ENCODE assay signal across 29 cellular contexts in genomic region chr6:113445201-113445600, GRCh38.
"Had no signal": no experiment of that assay in that cellular context is flagged by ENCODE, and none has a peak within 500 bp of the region (broad histone marks: within the 10 kb centered on the region; RNA-seq: fewer than 3 reads in every experiment).

No MANE protein-coding gene starts in this region.

- DNase-seq: activated effector memory CD4-positive, alpha-beta T cell treated with anti-CD3 and anti-CD28 coated beads, Interleukin-2, amount 50 U/mL, for 16 hours; activated effector memory CD4-positive, alpha-beta T cell treated with Interleukin-2 at 50 U/mL for 16 hours; activated gamma-delta T cell; activated gamma-delta T cell treated with Interleukin-2 at 50 U/mL for 16 hours; activated naive CD4-positive, alpha-beta T cell; activated naive CD4-positive, alpha-beta T cell treated with anti-CD3 and anti-CD28 coated beads for 36 hours; activated naive CD4-positive, alpha-beta T cell treated with anti-CD3 and anti-CD28 coated beads, Interleukin-2, amount 10 ng/mL, durations not matched to agents 7 days and 5 days; activated naive CD4-positive, alpha-beta T cell treated with anti-CD3 and anti-CD28 coated beads, Interleukin-2, amount 50 U/mL, for 16 hours; activated naive CD4-positive, alpha-beta T cell treated with Interleukin-2 at 50 U/mL for 16 hours; activated naive CD8-positive, alpha-beta T cell treated with anti-CD3 and anti-CD28 coated beads for 36 hours; activated naive CD8-positive, alpha-beta T cell treated with anti-CD3 and anti-CD28 coated beads, Interleukin-2, amount 10 ng/mL, durations not matched to agents 7 days and 5 days; activated naive CD8-positive, alpha-beta T cell treated with anti-CD3 and anti-CD28 coated beads, Interleukin-2, amount 50 U/mL, for 24 hours; activated T-cell treated with anti-CD3 and anti-CD28 coated beads, Interleukin-2, amount 50 U/mL, for 24 hours; activated T-cell treated with anti-CD3 and anti-CD28 coated beads, Interleukin-2, amount 50 U/mL, for 4 hours; activated T-cell treated with anti-CD3 and anti-CD28 coated beads, Interleukin-2, amount 50 U/mL, for 48 hours; activated T-cell treated with anti-CD3 and anti-CD28 coated beads, Interleukin-2, amount 50 U/mL, for 72 hours; adrenal gland; amniotic stem cell; amygdala; anterior cingulate cortex; aorta; body of pancreas; brain microvascular endothelial cell; caudate nucleus; central memory CD4-positive, alpha-beta T cell; cerebellar nuclear complex had no signal

- H3K36me3 ChIP-seq: adrenal gland, ascending aorta, brain microvascular endothelial cell, breast epithelium, cardiac muscle cell had no signal

- H3K4me3 ChIP-seq: adrenal gland, ascending aorta, body of pancreas, breast epithelium, cardiac muscle cell had no signal

- H3K9me3 ChIP-seq: adrenal gland, ascending aorta, body of pancreas, breast epithelium had no signal

- H3K27me3 ChIP-seq: adrenal gland, ascending aorta, body of pancreas, brain microvascular endothelial cell, breast epithelium had no signal

- H3K27ac ChIP-seq: adrenal gland, ascending aorta, body of pancreas, brain microvascular endothelial cell, breast epithelium, cardiac muscle cell had no signal

- H3K4me1 ChIP-seq: ascending aorta, body of pancreas, breast epithelium had no signal
